27 cellular contexts compared by ENCODE assay signal in genomic region chr5:133319244-133319643, GRCh38.
"Had no signal": no experiment of that assay in that cellular context is flagged by ENCODE, and none has a peak within 500 bp of the region (broad histone marks: within the 10 kb centered on the region; RNA-seq: fewer than 3 reads in every experiment).

No MANE protein-coding gene starts in this region.

- H3K9me2 ChIP-seq: SK-N-SH had no signal

- H3K36me3 Mint-ChIP-seq: activated naive CD4-positive, alpha-beta T cell treated with anti-CD3 and anti-CD28 coated beads, Interleukin-2, amount 10 ng/mL, durations not matched to agents 7 days and 5 days; activated naive CD8-positive, alpha-beta T cell treated with anti-CD3 and anti-CD28 coated beads for 36 hours had no signal

- H3K4me2 ChIP-seq: SK-N-SH had no signal

- H3K27ac ChIP-seq: brain microvascular endothelial cell, Peyer's patch, RWPE1, SJCRH30, WERI-Rb-1 had no signal

- H3K4me1 ChIP-seq: Peyer's patch, SJCRH30 had no signal

- H3K27ac Mint-ChIP-seq: activated CD4-positive, alpha-beta T cell treated with anti-CD3 and anti-CD28 coated beads for 36 hours; activated CD8-positive, alpha-beta T cell treated with anti-CD3 and anti-CD28 coated beads for 36 hours; activated naive CD4-positive, alpha-beta T cell treated with anti-CD3 and anti-CD28 coated beads, Interleukin-2, amount 10 ng/mL, durations not matched to agents 7 days and 5 days; activated naive CD8-positive, alpha-beta T cell treated with anti-CD3 and anti-CD28 coated beads for 36 hours; activated T-cell treated with anti-CD3 and anti-CD28 coated beads, Interleukin-2, amount 50 U/mL, for 72 hours; activated T-helper 2 cell treated with anti-CD3 and anti-CD28 coated beads, Interferon-gamma antibody, Interleukin-2, Interleukin-4, amounts not matched to agents 10 μg/mL and 5 μg/mL and 100 μg/mL, durations not matched to agents 14 hours and 24 hours and 36 hours had no signal

- H3K9ac ChIP-seq: SK-N-SH had no signal

- DNase-seq: activated CD4-positive, alpha-beta T cell treated with anti-CD3 and anti-CD28 coated beads for 36 hours; activated CD8-positive, alpha-beta memory T cell treated with anti-CD3 and anti-CD28 coated beads, Interleukin-2, amount 50 U/mL, for 4 hours; activated CD8-positive, alpha-beta T cell treated with anti-CD3 and anti-CD28 coated beads for 36 hours; activated gamma-delta T cell treated with Interleukin-2 at 50 U/mL for 16 hours; activated naive CD4-positive, alpha-beta T cell treated with anti-CD3 and anti-CD28 coated beads, Interleukin-2, amount 10 ng/mL, durations not matched to agents 7 days and 5 days; activated naive CD8-positive, alpha-beta T cell treated with anti-CD3 and anti-CD28 coated beads for 36 hours; activated T-cell treated with anti-CD3 and anti-CD28 coated beads, Interleukin-2, amount 50 U/mL, for 72 hours; brain microvascular endothelial cell; Karpas-422; NCI-H1048; NCI-H146; NCI-H1930; NCI-H2107; NCI-H2171 treated with DMSO at 0.1 percent for 48 hours; NCI-H226; NCI-H526; NK-92 treated with Interleukin-12 subunit alpha and Interleukin-12 subunit beta, amount 100 ng/mL, for 24 hours; OCI-M1; Peyer's patch; Right ventricle myocardium superior; SJCRH30; SK-N-SH; T-helper 1 cell; WERI-Rb-1 had no signal

- H3K4me3 ChIP-seq: K562, Peyer's patch, SJCRH30 had no signal

- H3K36me3 ChIP-seq: brain microvascular endothelial cell, Peyer's patch, SJCRH30, WERI-Rb-1 had no signal

- H3K9me3 ChIP-seq: Peyer's patch, SJCRH30, SK-N-SH had no signal

- H3K27me3 Mint-ChIP-seq: activated CD4-positive, alpha-beta T cell treated with anti-CD3 and anti-CD28 coated beads for 36 hours; activated CD8-positive, alpha-beta T cell treated with anti-CD3 and anti-CD28 coated beads for 36 hours; activated naive CD8-positive, alpha-beta T cell treated with anti-CD3 and anti-CD28 coated beads for 36 hours had no signal

- ATAC-seq: activated CD4-positive, alpha-beta T cell treated with anti-CD3 and anti-CD28 coated beads for 36 hours; activated CD8-positive, alpha-beta T cell treated with anti-CD3 and anti-CD28 coated beads for 36 hours; activated T-cell treated with anti-CD3 and anti-CD28 coated beads, Interleukin-2, amount 50 U/mL, for 72 hours had no signal

- FAIRE-seq: K562 had no signal

- H3K27me3 ChIP-seq: Peyer's patch, SJCRH30 had no signal

- H3K4me3 Mint-ChIP-seq: activated CD4-positive, alpha-beta T cell treated with anti-CD3 and anti-CD28 coated beads for 36 hours; activated CD8-positive, alpha-beta T cell treated with anti-CD3 and anti-CD28 coated beads for 36 hours; activated naive CD4-positive, alpha-beta T cell treated with anti-CD3 and anti-CD28 coated beads, Interleukin-2, amount 10 ng/mL, durations not matched to agents 7 days and 5 days; activated naive CD8-positive, alpha-beta T cell treated with anti-CD3 and anti-CD28 coated beads for 36 hours; activated T-cell treated with anti-CD3 and anti-CD28 coated beads, Interleukin-2, amount 50 U/mL, for 72 hours had no signal

- H3K9me3 Mint-ChIP-seq: activated CD8-positive, alpha-beta T cell treated with anti-CD3 and anti-CD28 coated beads for 36 hours; activated naive CD4-positive, alpha-beta T cell treated with anti-CD3 and anti-CD28 coated beads, Interleukin-2, amount 10 ng/mL, durations not matched to agents 7 days and 5 days; activated naive CD8-positive, alpha-beta T cell treated with anti-CD3 and anti-CD28 coated beads for 36 hours; activated T-cell treated with anti-CD3 and anti-CD28 coated beads, Interleukin-2, amount 50 U/mL, for 72 hours; activated T-helper 2 cell treated with anti-CD3 and anti-CD28 coated beads, Interferon-gamma antibody, Interleukin-2, Interleukin-4, amounts not matched to agents 10 μg/mL and 5 μg/mL and 100 μg/mL, durations not matched to agents 14 hours and 24 hours and 36 hours had no signal
